Comparison of ENCODE assay signal across 8 cellular contexts in genomic region chr12:43836455-43836989, GRCh38. TPM values are rescaled to one million over a fixed set of nuclear protein-coding genes. Genes with fewer than 3 reads are reported as not detected.
DNase-seq lines count a peak whose midpoint lies in the region; ATAC-seq, FAIRE-seq and TF ChIP-seq lines count a peak whose summit lies in the region.

No MANE protein-coding gene starts in this region.

- TF ChIP-seq CTCF in WI38 (IDR thresholded peaks at IDR 0.05; ENCODE audit: low read depth, low read length) (no peak), pancreas (IDR thresholded peaks at IDR 0.05) (no peak)

- in situ Hi-C loops in G401 (cut with HindIII; ENCODE audit: low sequenced_read_pairs) = no loop called here

- H3K36me3 ChIP-seq in pancreas = no peaks in the 10 kb centered on the region

- H3K4me1 ChIP-seq in pancreas = peaks cover 0 to 12% (median 0%) of the 10 kb centered on the region in 3 donors

- ATAC-seq in GM18870 (IDR thresholded peaks at IDR 0.05; ENCODE audit: unreplicated experiment) (peak; percentile 40), HG03432 (IDR thresholded peaks at IDR 0.05; ENCODE audit: unreplicated experiment) (peak; percentile 27), pancreas (peak; percentile 36 to 76 (median 64)), HG02588 (IDR thresholded peaks at IDR 0.05; ENCODE audit: unreplicated experiment) (no peak)

- no peaks in the 10 kb centered on the region for H3K9me3 ChIP-seq in pancreas

- H3K4me3 ChIP-seq in WI38 (ENCODE audit: low read depth, low read length) = peak overlapping the region; percentile 72
- peak overlapping the region; percentile 54 to 81 (median 66) for H3K4me3 ChIP-seq in pancreas

- no peak for FAIRE-seq in pancreas (lab: Jason Lieb, UNC)

- H3K27ac ChIP-seq in pancreas = peak overlapping the region; percentile 87 to 96 (median 92)

- intact Hi-C loops in pancreas (cut with DNase I) = no loop called here

- no peaks in the 10 kb centered on the region for H3K27me3 ChIP-seq in pancreas

- WGBS in pancreas, 2 donors = 0 to 1% methylated on average over 10 of the region's 10 CpGs

- peak; percentile 28 for DNase-seq in Ammon's horn (ENCODE audit: low spot score)
- DNase-seq in foreskin melanocyte = peak; percentile 98
- DNase-seq in pancreas = peak in 3 of 6 donors; percentile 12 to 29 (median 16)
- DNase-seq in G401 (ENCODE audit: low spot score) = no peak

RNA-seq across cellular contexts. Expression of gene TMEM117, which starts 0.6 kb away (rescaled TPM):
- 1 to 10 TPM; 3.1 to 6.1 (median 4.0) TPM for total RNA-seq in pancreas
- polyA plus RNA-seq in pancreas = 1 to 10 TPM; 1.8 to 4.4 TPM
- total RNA-seq in G401 (2014; rRNA removed; shearing (Covaris generic)) = 5.2 and 6.2 TPM in 2 replicates

RNA-seq across cellular contexts. Expression of gene TWF1, which starts 30.4 kb away (rescaled TPM):
- 10 to 100 TPM; 27.6 to 51.3 (median 39.0) TPM for total RNA-seq in pancreas
- polyA plus RNA-seq in pancreas = 10 to 100 TPM; 26.3 to 32.0 TPM
- total RNA-seq in G401 (2014; rRNA removed; shearing (Covaris generic)) = 116 and 173 TPM in 2 replicates
